Comparison of ENCODE assay signal across 32 cellular contexts in the genomic region with DNA sequence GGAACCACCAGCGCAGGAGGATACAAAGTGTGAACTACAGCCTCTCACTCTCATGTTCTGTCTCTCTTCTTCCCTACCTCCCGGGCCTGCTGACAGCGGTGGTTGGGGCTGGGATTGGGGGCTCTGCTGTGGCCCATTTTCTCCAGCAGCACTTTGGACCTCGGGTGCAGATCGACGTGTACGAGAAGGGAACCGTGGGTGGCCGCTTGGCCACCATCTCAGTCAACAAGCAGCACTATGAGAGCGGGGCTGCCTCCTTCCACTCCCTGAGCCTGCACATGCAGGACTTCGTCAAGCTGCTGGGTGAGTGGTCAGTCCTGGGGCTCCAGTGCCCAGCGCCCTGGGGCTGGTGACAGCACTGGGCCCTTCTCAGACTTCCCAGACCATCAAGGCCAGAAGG. TPM values are rescaled to one million over a fixed set of nuclear protein-coding genes. Genes with fewer than 3 reads are reported as not detected.
"Had no signal": no experiment of that assay in that cellular context is flagged by ENCODE, and none has a peak within 500 bp of the region (broad histone marks: within the 10 kb centered on the region; RNA-seq: fewer than 3 reads in every experiment).

No MANE protein-coding gene starts in this region.

- H3K9me3 ChIP-seq: gastroesophageal sphincter, left ventricle myocardium inferior, mucosa of descending colon, psoas muscle, stomach, tibial artery, upper lobe of right lung had no signal

- H3K36me3 ChIP-seq: brain microvascular endothelial cell, gastroesophageal sphincter, left ventricle myocardium inferior, stomach, tibial artery, upper lobe of right lung had no signal

- H3K27me3 Mint-ChIP-seq: activated CD4-positive, alpha-beta T cell treated with anti-CD3 and anti-CD28 coated beads, Interleukin-2, amount 10 ng/mL, durations not matched to agents 7 days and 5 days; activated CD8-positive, alpha-beta T cell treated with anti-CD3 and anti-CD28 coated beads for 36 hours; activated naive CD8-positive, alpha-beta T cell treated with anti-CD3 and anti-CD28 coated beads for 36 hours; effector memory CD8-positive, alpha-beta T cell had no signal

- H3K27ac ChIP-seq: brain microvascular endothelial cell, gastroesophageal sphincter, hepatocyte, left ventricle myocardium inferior, parathyroid adenoma, psoas muscle, stomach, tibial artery, upper lobe of right lung, VCaP had no signal

- DNase-seq: activated CD4-positive, alpha-beta T cell treated with anti-CD3 and anti-CD28 coated beads, Interleukin-2, amount 10 ng/mL, durations not matched to agents 7 days and 5 days; activated CD4-positive, CD25-positive, alpha-beta regulatory T cell treated with anti-CD3 and anti-CD28 coated beads, Interleukin-2, amount 50 U/mL, for 72 hours; activated CD8-positive, alpha-beta T cell treated with anti-CD3 and anti-CD28 coated beads for 36 hours; activated effector memory CD4-positive, alpha-beta T cell treated with Interleukin-2 at 50 U/mL for 16 hours; activated naive CD4-positive, alpha-beta T cell treated with anti-CD3 and anti-CD28 coated beads for 36 hours; activated naive CD8-positive, alpha-beta T cell treated with anti-CD3 and anti-CD28 coated beads for 36 hours; activated T-cell treated with anti-CD3 and anti-CD28 coated beads, Interleukin-2, amount 50 U/mL, for 48 hours; brain microvascular endothelial cell; cortex of kidney; effector memory CD8-positive, alpha-beta T cell; islet precursor cell; left ventricle myocardium inferior; mucosa of descending colon; nephron progenitor cell; nucleus accumbens; psoas muscle; stimulated activated CD4-positive, alpha-beta T cell treated with anti-CD3 and anti-CD28 coated beads, Interleukin-2, amount 100 ng/mL, for 24 hours; stomach; T-helper 1 cell; tibial artery; upper lobe of right lung had no signal

- ATAC-seq: activated CD8-positive, alpha-beta T cell treated with anti-CD3 and anti-CD28 coated beads for 36 hours; effector memory CD8-positive, alpha-beta T cell; gastroesophageal sphincter; mucosa of descending colon; psoas muscle; upper lobe of right lung had no signal

- H3K27ac Mint-ChIP-seq: activated CD8-positive, alpha-beta T cell treated with anti-CD3 and anti-CD28 coated beads for 36 hours; activated naive CD4-positive, alpha-beta T cell treated with anti-CD3 and anti-CD28 coated beads for 36 hours; activated naive CD8-positive, alpha-beta T cell treated with anti-CD3 and anti-CD28 coated beads for 36 hours; effector memory CD8-positive, alpha-beta T cell; nephron progenitor cell had no signal

- H3K9me3 Mint-ChIP-seq: activated CD4-positive, alpha-beta T cell treated with anti-CD3 and anti-CD28 coated beads, Interleukin-2, amount 10 ng/mL, durations not matched to agents 7 days and 5 days; activated CD8-positive, alpha-beta T cell treated with anti-CD3 and anti-CD28 coated beads for 36 hours; activated naive CD4-positive, alpha-beta T cell treated with anti-CD3 and anti-CD28 coated beads for 36 hours; activated naive CD8-positive, alpha-beta T cell treated with anti-CD3 and anti-CD28 coated beads for 36 hours; effector memory CD8-positive, alpha-beta T cell; nephron progenitor cell had no signal

- H3K27me3 ChIP-seq: brain microvascular endothelial cell, gastroesophageal sphincter, hepatocyte, stomach, tibial artery, upper lobe of right lung had no signal

- H3K4me1 ChIP-seq: psoas muscle had no signal

- H3K4me3 Mint-ChIP-seq: activated CD4-positive, alpha-beta T cell treated with anti-CD3 and anti-CD28 coated beads, Interleukin-2, amount 10 ng/mL, durations not matched to agents 7 days and 5 days; activated CD8-positive, alpha-beta T cell treated with anti-CD3 and anti-CD28 coated beads for 36 hours; activated naive CD4-positive, alpha-beta T cell treated with anti-CD3 and anti-CD28 coated beads for 36 hours; activated naive CD8-positive, alpha-beta T cell treated with anti-CD3 and anti-CD28 coated beads for 36 hours; effector memory CD8-positive, alpha-beta T cell; nephron progenitor cell had no signal

- H3K4me3 ChIP-seq: gastroesophageal sphincter, hepatocyte, left ventricle myocardium inferior, mucosa of descending colon, psoas muscle, smooth muscle cell, stomach, tibial artery, upper lobe of right lung had no signal

RNA-seq across cellular contexts. Expression of a gene that starts 16.6 kb away (rescaled TPM):
- total RNA-seq: activated CD4-positive, alpha-beta T cell treated with anti-CD3 and anti-CD28 coated beads, Interleukin-2, amount 10 ng/mL, durations not matched to agents 7 days and 5 days; activated CD8-positive, alpha-beta T cell treated with anti-CD3 and anti-CD28 coated beads for 36 hours; activated naive CD4-positive, alpha-beta T cell treated with anti-CD3 and anti-CD28 coated beads for 36 hours; activated naive CD8-positive, alpha-beta T cell treated with anti-CD3 and anti-CD28 coated beads for 36 hours; cardiac septum; endothelial cell of umbilical vein; fibroblast of lung; fibroblast of villous mesenchyme; hepatocyte; left ventricle myocardium inferior; lung microvascular endothelial cell; mesenteric fat pad; upper lobe of right lung had no signal
